1 cellular context compared by ENCODE assay signal in the genomic region with DNA sequence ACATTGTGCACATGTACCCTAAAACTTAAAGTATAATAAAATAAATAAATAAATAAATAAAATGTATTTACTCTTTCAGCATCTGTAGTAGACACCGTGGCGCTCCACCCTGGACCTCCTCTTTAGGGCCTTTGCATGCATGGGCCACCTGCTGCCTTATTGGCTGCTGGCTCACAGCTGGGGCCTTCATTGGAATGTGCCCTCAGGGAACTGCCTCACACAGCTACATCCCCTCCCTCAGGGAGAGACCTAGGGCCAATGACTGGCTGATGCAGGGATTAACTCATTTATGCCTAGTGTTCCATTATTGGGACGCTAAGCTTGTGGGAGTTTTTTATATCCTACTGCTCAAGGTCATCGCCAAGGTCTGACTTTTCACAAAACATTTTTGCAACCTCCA.
TF ChIP-seq lines count a peak whose summit lies in the region.

No MANE protein-coding gene starts in this region.

TF ChIP-seq in WTC11, 78 proteins besides CTCF, POLR2A, EP300 and RAD21 (continued from another document):
- TF ChIP-seq, protein P1, sequence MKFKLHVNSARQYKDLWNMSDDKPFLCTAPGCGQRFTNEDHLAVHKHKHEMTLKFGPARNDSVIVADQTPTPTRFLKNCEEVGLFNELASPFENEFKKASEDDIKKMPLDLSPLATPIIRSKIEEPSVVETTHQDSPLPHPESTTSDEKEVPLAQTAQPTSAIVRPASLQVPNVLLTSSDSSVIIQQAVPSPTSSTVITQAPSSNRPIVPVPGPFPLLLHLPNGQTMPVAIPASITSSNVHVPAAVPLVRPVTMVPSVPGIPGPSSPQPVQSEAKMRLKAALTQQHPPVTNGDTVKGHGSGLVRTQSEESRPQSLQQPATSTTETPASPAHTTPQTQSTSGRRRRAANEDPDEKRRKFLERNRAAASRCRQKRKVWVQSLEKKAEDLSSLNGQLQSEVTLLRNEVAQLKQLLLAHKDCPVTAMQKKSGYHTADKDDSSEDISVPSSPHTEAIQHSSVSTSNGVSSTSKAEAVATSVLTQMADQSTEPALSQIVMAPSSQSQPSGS (CRISPR knock-in tag; IDR thresholded peaks at IDR 0.05; ENCODE audit: borderline replicate concordance, low read depth) = no peak
- no peak for TF ChIP-seq ELF4 (CRISPR knock-in tag; IDR thresholded peaks at IDR 0.05; ENCODE audit: low read depth)
- TF ChIP-seq, protein P2, sequence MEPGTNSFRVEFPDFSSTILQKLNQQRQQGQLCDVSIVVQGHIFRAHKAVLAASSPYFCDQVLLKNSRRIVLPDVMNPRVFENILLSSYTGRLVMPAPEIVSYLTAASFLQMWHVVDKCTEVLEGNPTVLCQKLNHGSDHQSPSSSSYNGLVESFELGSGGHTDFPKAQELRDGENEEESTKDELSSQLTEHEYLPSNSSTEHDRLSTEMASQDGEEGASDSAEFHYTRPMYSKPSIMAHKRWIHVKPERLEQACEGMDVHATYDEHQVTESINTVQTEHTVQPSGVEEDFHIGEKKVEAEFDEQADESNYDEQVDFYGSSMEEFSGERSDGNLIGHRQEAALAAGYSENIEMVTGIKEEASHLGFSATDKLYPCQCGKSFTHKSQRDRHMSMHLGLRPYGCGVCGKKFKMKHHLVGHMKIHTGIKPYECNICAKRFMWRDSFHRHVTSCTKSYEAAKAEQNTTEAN (CRISPR knock-in tag; IDR thresholded peaks at IDR 0.05) = no peak
- TF ChIP-seq OVOL2 (CRISPR knock-in tag; IDR thresholded peaks at IDR 0.05; ENCODE audit: borderline replicate concordance) = no peak
- TF ChIP-seq, protein P3, sequence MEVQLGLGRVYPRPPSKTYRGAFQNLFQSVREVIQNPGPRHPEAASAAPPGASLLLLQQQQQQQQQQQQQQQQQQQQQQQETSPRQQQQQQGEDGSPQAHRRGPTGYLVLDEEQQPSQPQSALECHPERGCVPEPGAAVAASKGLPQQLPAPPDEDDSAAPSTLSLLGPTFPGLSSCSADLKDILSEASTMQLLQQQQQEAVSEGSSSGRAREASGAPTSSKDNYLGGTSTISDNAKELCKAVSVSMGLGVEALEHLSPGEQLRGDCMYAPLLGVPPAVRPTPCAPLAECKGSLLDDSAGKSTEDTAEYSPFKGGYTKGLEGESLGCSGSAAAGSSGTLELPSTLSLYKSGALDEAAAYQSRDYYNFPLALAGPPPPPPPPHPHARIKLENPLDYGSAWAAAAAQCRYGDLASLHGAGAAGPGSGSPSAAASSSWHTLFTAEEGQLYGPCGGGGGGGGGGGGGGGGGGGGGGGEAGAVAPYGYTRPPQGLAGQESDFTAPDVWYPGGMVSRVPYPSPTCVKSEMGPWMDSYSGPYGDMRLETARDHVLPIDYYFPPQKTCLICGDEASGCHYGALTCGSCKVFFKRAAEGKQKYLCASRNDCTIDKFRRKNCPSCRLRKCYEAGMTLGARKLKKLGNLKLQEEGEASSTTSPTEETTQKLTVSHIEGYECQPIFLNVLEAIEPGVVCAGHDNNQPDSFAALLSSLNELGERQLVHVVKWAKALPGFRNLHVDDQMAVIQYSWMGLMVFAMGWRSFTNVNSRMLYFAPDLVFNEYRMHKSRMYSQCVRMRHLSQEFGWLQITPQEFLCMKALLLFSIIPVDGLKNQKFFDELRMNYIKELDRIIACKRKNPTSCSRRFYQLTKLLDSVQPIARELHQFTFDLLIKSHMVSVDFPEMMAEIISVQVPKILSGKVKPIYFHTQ (CRISPR knock-in tag; IDR thresholded peaks at IDR 0.05) = no peak
- no peak for TF ChIP-seq ZNF416 (CRISPR knock-in tag; IDR thresholded peaks at IDR 0.05)
- TF ChIP-seq ATF3 (CRISPR knock-in tag; conservative IDR thresholded peaks at IDR 0.05) = no peak
- no peak for TF ChIP-seq TCF7 (CRISPR knock-in tag; IDR thresholded peaks at IDR 0.05; ENCODE audit: low read depth)
- TF ChIP-seq GABPB1 (CRISPR knock-in tag; IDR thresholded peaks at IDR 0.05) = no peak
- no peak for TF ChIP-seq TP53 (CRISPR knock-in tag; IDR thresholded peaks at IDR 0.05)
